ENCODE assay signal across 1 cellular context in genomic region chr1:244322791-244323521, GRCh38.
TF ChIP-seq lines count a peak whose summit lies in the region.

No MANE protein-coding gene starts in this region.

TF ChIP-seq in K562, 482 proteins besides CTCF, POLR2A, EP300 and RAD21 (continued from another document):
- no peak for TF ChIP-seq PBX2 (CRISPR knock-in tag; IDR thresholded peaks at IDR 0.05; ENCODE audit: low read depth)
- TF ChIP-seq PBX2 (tag; conservative IDR thresholded peaks at IDR 0.05; ENCODE audit: low read depth): 0 out of 2 replicates have a peak, but pooled peaks have one; percentile 18
- TF ChIP-seq HDAC8 (tag; IDR thresholded peaks at IDR 0.05): no peak
- TF ChIP-seq BRF2 (IDR thresholded peaks at IDR 0.05; ENCODE audit: borderline replicate concordance, insufficient read depth, insufficient read length): no peak
- TF ChIP-seq ZNF23 (CRISPR knock-in tag; IDR thresholded peaks at IDR 0.05): no peak
- no peak for TF ChIP-seq ATF1 (CRISPR knock-in tag; IDR thresholded peaks at IDR 0.05)
- TF ChIP-seq ATF1 (tag; IDR thresholded peaks at IDR 0.05): 0 out of 2 replicates have a peak, but pooled peaks have one; percentile 25
- no peak for TF ChIP-seq POLR3A (IDR thresholded peaks at IDR 0.05; ENCODE audit: borderline replicate concordance, extremely low read depth, insufficient read depth, insufficient read length)
- TF ChIP-seq MECOM (CRISPR knock-in tag; IDR thresholded peaks at IDR 0.05): peak; percentile 56; the same call in 1 of the 2 replicates
- TF ChIP-seq RFX5 (IDR thresholded peaks at IDR 0.05; ENCODE audit: low read depth, low read length): no peak
- TF ChIP-seq NCOA4 (IDR thresholded peaks at IDR 0.05; ENCODE audit: partially characterized antibody): no peak
- TF ChIP-seq TEAD1 (CRISPR knock-in tag; IDR thresholded peaks at IDR 0.05): peak in 1 of 2 experiments; percentile 10; a peak in 1 of 4 replicates
- no peak for TF ChIP-seq ZBTB43 (CRISPR knock-in tag; IDR thresholded peaks at IDR 0.05)
- TF ChIP-seq FOXA1 (IDR thresholded peaks at IDR 0.05; ENCODE audit: borderline replicate concordance): no peak
- no peak for TF ChIP-seq SMAD1 (IDR thresholded peaks at IDR 0.05; ENCODE audit: low read depth, low read length, partially characterized antibody)
- TF ChIP-seq NCOR1 (IDR thresholded peaks at IDR 0.05): no peak; the same call in 1 of the 2 replicates
- TF ChIP-seq ATF4 (CRISPR knock-in tag; IDR thresholded peaks at IDR 0.05): 0 out of 2 replicates have a peak, but pooled peaks have one; percentile 5
- peak; percentile 80 for TF ChIP-seq BACH1 (tag; IDR thresholded peaks at IDR 0.05)
- peak; percentile 75 for TF ChIP-seq FOS (IDR thresholded peaks at IDR 0.05; ENCODE audit: extremely low read depth, insufficient read length)
- TF ChIP-seq FUS (optimal IDR thresholded peaks at IDR 0.05; ENCODE audit: low read depth, low read length): no peak
- TF ChIP-seq SIN3B (IDR thresholded peaks at IDR 0.05; ENCODE audit: low read depth): no peak
- TF ChIP-seq NR3C1 (CRISPR knock-in tag; IDR thresholded peaks at IDR 0.05): no peak
- TF ChIP-seq ETS1 (conservative IDR thresholded peaks at IDR 0.05; ENCODE audit: control insufficient read depth, low read depth, low read length): no peak
- no peak for TF ChIP-seq RFX7 (CRISPR knock-in tag; IDR thresholded peaks at IDR 0.05)
- TF ChIP-seq KDM4B (IDR thresholded peaks at IDR 0.05; ENCODE audit: borderline replicate concordance in 2 of 2, low read depth in 1 of 2): 0 out of 4 replicates have a peak, but pooled peaks of 1 of the 2 experiments have one; percentile 17
- no peak for TF ChIP-seq BMI1 (IDR thresholded peaks at IDR 0.05; ENCODE audit: low read length)
- TF ChIP-seq ELK3 (CRISPR knock-in tag; IDR thresholded peaks at IDR 0.05): no peak
- no peak for TF ChIP-seq ZNF431 (CRISPR knock-in tag; IDR thresholded peaks at IDR 0.05)
- no peak for TF ChIP-seq CBX1 (IDR thresholded peaks at IDR 0.05; ENCODE audit: low read depth)
- no peak for TF ChIP-seq ZNF3 (CRISPR knock-in tag; IDR thresholded peaks at IDR 0.05)
- no peak for TF ChIP-seq PRMT5 (CRISPR knock-in tag; IDR thresholded peaks at IDR 0.05)
- TF ChIP-seq ARID3B (CRISPR knock-in tag; IDR thresholded peaks at IDR 0.05; ENCODE audit: borderline replicate concordance): no peak
- TF ChIP-seq ZBTB8A (IDR thresholded peaks at IDR 0.05; ENCODE audit: partially characterized antibody): no peak
- TF ChIP-seq ZNF354B (CRISPR knock-in tag; IDR thresholded peaks at IDR 0.05): no peak
- TF ChIP-seq TFAP4 (CRISPR knock-in tag; IDR thresholded peaks at IDR 0.05; ENCODE audit: borderline replicate concordance): no peak
- TF ChIP-seq POLR2G (IDR thresholded peaks at IDR 0.05; ENCODE audit: low read depth, low read length): no peak
- TF ChIP-seq CBFA2T2 (conservative IDR thresholded peaks at IDR 0.05): no peak
- peak; percentile 32; the same call in 1 of the 2 replicates for TF ChIP-seq HDAC2 (IDR thresholded peaks at IDR 0.05)
- TF ChIP-seq IRF9 (tag; IDR thresholded peaks at IDR 0.05): no peak
- TF ChIP-seq TAL1 (IDR thresholded peaks at IDR 0.05): no peak
- TF ChIP-seq SREBF1 (IDR thresholded peaks at IDR 0.05; ENCODE audit: borderline replicate concordance, low read depth, low read length): no peak
- no peak for TF ChIP-seq NFATC3 (IDR thresholded peaks at IDR 0.05)
- TF ChIP-seq SRSF3 (IDR thresholded peaks at IDR 0.05; ENCODE audit: insufficient read depth, low read length): no peak
- no peak for TF ChIP-seq PPARD (CRISPR knock-in tag; IDR thresholded peaks at IDR 0.05)
- TF ChIP-seq GABPB1 (CRISPR knock-in tag; IDR thresholded peaks at IDR 0.05): no peak
- no peak for TF ChIP-seq HDGF (IDR thresholded peaks at IDR 0.05)
- no peak for TF ChIP-seq TSC22D4 (tag; IDR thresholded peaks at IDR 0.05)
- no peak for TF ChIP-seq CCAR2 (IDR thresholded peaks at IDR 0.05; ENCODE audit: low read depth, low read length)
- no peak for TF ChIP-seq HNRNPL (IDR thresholded peaks at IDR 0.05; ENCODE audit: low read depth, low read length)
- no peak for TF ChIP-seq SIRT6 (IDR thresholded peaks at IDR 0.05; ENCODE audit: low read depth, low read length)
